ENCODE assay signal across 15 cellular contexts in the genomic region with DNA sequence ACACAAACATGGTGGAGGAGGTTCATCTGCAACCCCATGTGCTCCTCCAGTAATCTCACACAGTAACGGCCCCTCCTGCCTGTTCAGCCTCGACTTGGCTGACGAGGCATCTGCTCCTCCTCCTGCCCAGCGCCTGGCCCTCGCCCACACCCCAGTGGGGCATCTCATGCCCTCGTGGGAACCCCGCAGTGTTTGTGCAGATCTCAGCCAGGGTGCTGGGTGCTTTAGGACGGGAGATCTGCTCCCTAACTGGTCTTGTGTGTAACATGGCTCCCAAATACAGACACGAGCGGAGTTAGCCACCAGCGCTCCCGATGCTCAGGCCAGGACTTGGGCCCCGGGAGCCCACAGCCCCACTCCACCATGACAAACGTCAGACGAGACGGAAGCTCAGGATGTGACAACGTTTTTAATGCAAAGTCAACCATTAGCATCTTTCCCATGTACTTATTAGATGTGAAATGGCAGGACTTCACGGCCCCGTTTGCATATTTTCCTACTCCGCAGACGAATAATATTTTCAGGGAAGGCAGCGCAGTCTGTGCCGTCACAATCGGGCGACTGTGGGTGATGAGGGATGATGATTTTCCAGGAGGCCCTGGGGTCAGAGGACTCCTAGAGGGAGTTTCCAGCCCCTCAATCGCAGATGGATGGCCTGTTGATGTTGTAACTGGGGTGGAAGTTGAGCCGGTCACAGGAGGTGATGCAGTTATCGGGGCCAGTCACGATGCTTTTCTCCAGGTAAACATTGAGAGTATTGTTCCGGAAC. TPM values are rescaled to one million over a fixed set of nuclear protein-coding genes. Genes with fewer than 3 reads are reported as not detected.
DNase-seq lines count a peak whose midpoint lies in the region; ATAC-seq and TF ChIP-seq lines count a peak whose summit lies in the region.
"Had no signal": no experiment of that assay in that cellular context is flagged by ENCODE, and none has a peak within 500 bp of the region (broad histone marks: within the 10 kb centered on the region; RNA-seq: fewer than 3 reads in every experiment).

No MANE protein-coding gene starts in this region.

- H3K9me3 Mint-ChIP-seq in chondrocyte (ENCODE audit: low read depth) = no peaks in the 10 kb centered on the region
- no peaks in the 10 kb centered on the region for H3K9me3 Mint-ChIP-seq in nephron progenitor cell
- no peaks in the 10 kb centered on the region for H3K9me3 Mint-ChIP-seq in Calu3 (ENCODE audit: low read depth, unreplicated experiment)
- H3K9me3 Mint-ChIP-seq: CD4-positive, alpha-beta T cell; GM23338 had no signal

- H3K27ac Mint-ChIP-seq in chondrocyte (ENCODE audit: unreplicated experiment) (no peak overlapping the region), nephron progenitor cell (peak overlapping the region; percentile 14), Calu3 (ENCODE audit: unreplicated experiment) (no peak overlapping the region)
- H3K27ac Mint-ChIP-seq: B cell; CD4-positive, alpha-beta T cell; GM23338 had no signal

- no peak overlapping the region for H3K4me3 ChIP-seq in RWPE2 (ENCODE audit: severe bottlenecking)
- H3K4me3 ChIP-seq: GM23338 had no signal

- no TSS peak for BruUV-seq in Calu3 (replicated peaks; lab: Mats Ljungman, UMichigan)

- H3K36me3 ChIP-seq in RWPE2 (ENCODE audit: low read depth) = no peaks in the 10 kb centered on the region

- H3K9me3 ChIP-seq in RWPE2 (ENCODE audit: severe bottlenecking) = no peaks in the 10 kb centered on the region

- H3K4me1 ChIP-seq in RWPE2 (ENCODE audit: insufficient read depth, poor library complexity, severe bottlenecking) = no peaks in the 10 kb centered on the region

- no peak overlapping the region for H3K4me3 Mint-ChIP-seq in chondrocyte (ENCODE audit: unreplicated experiment)
- no peak overlapping the region for H3K4me3 Mint-ChIP-seq in nephron progenitor cell
- no peak overlapping the region for H3K4me3 Mint-ChIP-seq in Calu3 (ENCODE audit: low read depth, unreplicated experiment)
- H3K4me3 Mint-ChIP-seq: B cell; CD4-positive, alpha-beta T cell; GM23338 had no signal

- CTCF ChIA-PET in Calu3 (lab: Charles Lee) = no interaction called here

- DNase-seq in RWPE2 (ENCODE audit: low spot score) (peak; percentile 34), chondrocyte (ENCODE audit: low spot score) (peak; percentile 66), nephron progenitor cell (no peak), sciatic nerve (ENCODE audit: low spot score) (peak; percentile 12), Calu3 (no peak), medulla oblongata (ENCODE audit: extremely low spot score) (no peak)
- DNase-seq in stimulated activated naive CD8-positive, alpha-beta T cell treated with anti-CD3 and anti-CD28 coated beads, Interleukin-15, Interleukin-2, amounts not matched to agents 100 U/mL and 50 U/mL, for 24 hours = no peak
- DNase-seq: C1 segment of cervical spinal cord; CD4-positive, alpha-beta T cell; DMS79; H7 had no signal

- H3K4me1 Mint-ChIP-seq in chondrocyte (ENCODE audit: low read depth) (peaks cover 7% of the 10 kb centered on the region), nephron progenitor cell (peaks cover 34% of the 10 kb centered on the region), Calu3 (ENCODE audit: low read depth, unreplicated experiment) (no peaks in the 10 kb centered on the region)

- TF ChIP-seq CTCF in RWPE2 (IDR thresholded peaks at IDR 0.05; ENCODE audit: poor library complexity, severe bottlenecking) (no peak), chondrocyte (IDR thresholded peaks at IDR 0.05) (no peak), nephron progenitor cell (IDR thresholded peaks at IDR 0.05) (no peak), Calu3 (IDR thresholded peaks at IDR 0.05; ENCODE audit: unreplicated experiment) (no peak)

- H3K27me3 Mint-ChIP-seq in chondrocyte (ENCODE audit: low read depth) (no peaks in the 10 kb centered on the region), nephron progenitor cell (ENCODE audit: low read depth, poor library complexity) (peaks cover 5% of the 10 kb centered on the region), Calu3 (ENCODE audit: unreplicated experiment) (no peaks in the 10 kb centered on the region)
- H3K27me3 Mint-ChIP-seq: B cell had no signal

- no peak overlapping the region for H3K27ac ChIP-seq in RWPE2 (ENCODE audit: poor library complexity, severe bottlenecking)

- intact Hi-C loops in sciatic nerve (cut with DNase I) (no loop called here), Calu3 (cut with micrococcal nuclease; ENCODE audit: unreplicated experiment) (no loop called here)

- H3K36me3 Mint-ChIP-seq in chondrocyte (ENCODE audit: low read depth) = no peaks in the 10 kb centered on the region
- no peaks in the 10 kb centered on the region for H3K36me3 Mint-ChIP-seq in nephron progenitor cell (ENCODE audit: low read depth)
- H3K36me3 Mint-ChIP-seq in Calu3 (ENCODE audit: insufficient read depth, unreplicated experiment) = peaks cover 8% of the 10 kb centered on the region

- ATAC-seq in RWPE2 (ENCODE audit: low read depth) = no peak
- no peak for ATAC-seq in sciatic nerve
- no peak for ATAC-seq in HG02759 (IDR thresholded peaks at IDR 0.05; ENCODE audit: unreplicated experiment)
- ATAC-seq in stimulated activated naive CD8-positive, alpha-beta T cell treated with anti-CD3 and anti-CD28 coated beads, Interleukin-15, Interleukin-2, amounts not matched to agents 100 U/mL and 50 U/mL, for 24 hours = no peak
- ATAC-seq: GM23338 had no signal

- H3K27me3 ChIP-seq in RWPE2 (ENCODE audit: insufficient read depth, poor library complexity, severe bottlenecking) = no peaks in the 10 kb centered on the region

RNA-seq across cellular contexts. Expression of a gene that starts 5.5 kb away (rescaled TPM):
- total RNA-seq in chondrocyte = 22.7 to 24.6 TPM (median 24.4 TPM) in 3 replicates
- 17.5 TPM for total RNA-seq in sciatic nerve
- 31.9 and 37.7 TPM in 2 replicates for total RNA-seq in Calu3 (2022)

RNA-seq across cellular contexts. Expression of a gene that starts 15.4 kb away (rescaled TPM):
- total RNA-seq in chondrocyte (9.1 to 19.6 TPM (median 19.5 TPM) in 3 replicates), sciatic nerve (13.9 TPM), Calu3 (2022) (32.1 and 35.1 TPM in 2 replicates)

RNA-seq across cellular contexts. Expression of a gene that starts 26.3 kb away (rescaled TPM):
- total RNA-seq in chondrocyte (0.60 TPM in 1 of 3 replicates, not detected in the others), sciatic nerve (not detected), Calu3 (2022) (not detected in 2 replicates)
- total RNA-seq: B cell; CD4-positive, alpha-beta T cell; G401; GM23338; H7 had no signal

RNA-seq across cellular contexts. Expression of a gene that starts 51.0 kb away (rescaled TPM):
- total RNA-seq in chondrocyte (0.50 TPM in 1 of 3 replicates, not detected in the others), sciatic nerve (not detected), Calu3 (2022) (not detected in 2 replicates)
- total RNA-seq: B cell; CD4-positive, alpha-beta T cell; G401; GM23338; H7 had no signal

Comparison
In these comparisons a context has a peak if more than half of its experiments do, and no peak if none do; other contexts are left out.
1. DNase-seq: peak in RWPE2 (single experiment), chondrocyte (single experiment) and sciatic nerve (single experiment); none in nephron progenitor cell (single experiment), stimulated activated naive CD8-positive, alpha-beta T cell treated with anti-CD3 and anti-CD28 coated beads, Interleukin-15, Interleukin-2, amounts not matched to agents 100 U/mL and 50 U/mL, for 24 hours (single experiment), Calu3 (single experiment) and medulla oblongata (single experiment).